In genomic region chr2:197285361-197285760, GRCh38 we compare ENCODE assay signal across 15 cellular contexts. TPM values are rescaled to one million over a fixed set of nuclear protein-coding genes. Genes with fewer than 3 reads are reported as not detected.
DNase-seq lines count a peak whose midpoint lies in the region; ATAC-seq and TF ChIP-seq lines count a peak whose summit lies in the region.
"Had no signal": no experiment of that assay in that cellular context is flagged by ENCODE, and none has a peak within 500 bp of the region (broad histone marks: within the 10 kb centered on the region; RNA-seq: fewer than 3 reads in every experiment).

No MANE protein-coding gene starts in this region.

- peaks cover 89% of the 10 kb centered on the region for H3K4me1 Mint-ChIP-seq in activated T-cell treated with anti-CD3 and anti-CD28 coated beads, Interleukin-2, amount 50 U/mL, for 24 hours (ENCODE audit: low read depth)

- TF ChIP-seq CTCF in retinal pigment epithelial cell (conservative IDR thresholded peaks at IDR 0.05; ENCODE audit: low read depth, low read length) (no peak), GM20000 (IDR thresholded peaks at IDR 0.05; ENCODE audit: extremely low read depth, missing control alignments) (no peak)

- no peak overlapping the region for H3K4me3 ChIP-seq in HAP-1
- H3K4me3 ChIP-seq in retinal pigment epithelial cell (ENCODE audit: low read length), result no peak overlapping the region
- H3K4me3 ChIP-seq: right atrium auricular region had no signal

- H3K4me1 ChIP-seq in HAP-1, result peaks cover 8% of the 10 kb centered on the region; the same call in 1 of the 2 replicates

- H3K27me3 ChIP-seq in HAP-1 (ENCODE audit: low read depth), result no peaks in the 10 kb centered on the region
- H3K27me3 ChIP-seq: right atrium auricular region had no signal

- H3K36me3 Mint-ChIP-seq in activated T-cell treated with anti-CD3 and anti-CD28 coated beads, Interleukin-2, amount 50 U/mL, for 24 hours (ENCODE audit: low read depth), result peaks cover 36% of the 10 kb centered on the region
- H3K36me3 Mint-ChIP-seq in activated naive CD4-positive, alpha-beta T cell treated with anti-CD3 and anti-CD28 coated beads, Interleukin-2, amount 50 U/mL, for 72 hours, result peaks cover 0 to 29% of the 10 kb centered on the region in 2 donors

- no peak for ATAC-seq in activated naive CD4-positive, alpha-beta T cell treated with anti-CD3 and anti-CD28 coated beads, Interleukin-2, amount 50 U/mL, for 72 hours
- ATAC-seq in HG02840 (IDR thresholded peaks at IDR 0.05; ENCODE audit: low FRiP score, unreplicated experiment), result no peak

- peak overlapping the region; percentile 98 for H3K27ac Mint-ChIP-seq in activated T-cell treated with anti-CD3 and anti-CD28 coated beads, Interleukin-2, amount 50 U/mL, for 24 hours
- H3K27ac Mint-ChIP-seq in activated naive CD4-positive, alpha-beta T cell treated with anti-CD3 and anti-CD28 coated beads, Interleukin-2, amount 50 U/mL, for 72 hours, result peak overlapping the region; percentile 78 to 92

- no peaks in the 10 kb centered on the region for H3K36me3 ChIP-seq in HAP-1 (replicated peaks)
- H3K36me3 ChIP-seq: right atrium auricular region had no signal

- no peaks in the 10 kb centered on the region for H3K9me3 ChIP-seq in HAP-1
- H3K9me3 ChIP-seq: right atrium auricular region had no signal

- in situ Hi-C loops in HAP-1 (cut with MboI; ENCODE audit: low sequenced_read_pairs), result no loop called here

- DNase-seq in activated T-cell treated with anti-CD3 and anti-CD28 coated beads, Interleukin-2, amount 50 U/mL, for 24 hours, result no peak
- no peak for DNase-seq in activated T-cell treated with anti-CD3 and anti-CD28 coated beads, Interleukin-2, amount 50 U/mL, for 48 hours
- DNase-seq in HAP-1 (ENCODE audit: low spot score in 2 of 2) (peak; percentile 18 to 70), retinal pigment epithelial cell (ENCODE audit: low read depth) (peak; percentile 12), GM20000 (ENCODE audit: low spot score) (no peak), NCI-H2171 treated with DMSO at 0.1 percent for 48 hours (lab: John Stamatoyannopoulos, UW) (no peak)
- no peak for DNase-seq in activated naive CD4-positive, alpha-beta T cell treated with anti-CD3 and anti-CD28 coated beads, Interleukin-2, amount 50 U/mL, for 72 hours (ENCODE audit: low spot score in 2 of 2)
- DNase-seq: aorta, foreskin fibroblast, GF-D8, NCI-H187 treated with DMSO at 0.1 percent for 48 hours, NCI-H510A, occipital lobe had no signal

- H3K4me3 Mint-ChIP-seq in activated T-cell treated with anti-CD3 and anti-CD28 coated beads, Interleukin-2, amount 50 U/mL, for 24 hours, result no peak overlapping the region

- no peaks in the 10 kb centered on the region for H3K27me3 Mint-ChIP-seq in activated T-cell treated with anti-CD3 and anti-CD28 coated beads, Interleukin-2, amount 50 U/mL, for 24 hours

- peaks cover 2% of the 10 kb centered on the region for H3K9me3 Mint-ChIP-seq in activated T-cell treated with anti-CD3 and anti-CD28 coated beads, Interleukin-2, amount 50 U/mL, for 24 hours
- H3K9me3 Mint-ChIP-seq in activated naive CD4-positive, alpha-beta T cell treated with anti-CD3 and anti-CD28 coated beads, Interleukin-2, amount 50 U/mL, for 72 hours, result no peaks in the 10 kb centered on the region

RNA-seq across cellular contexts. Expression of gene ANKRD44, which starts 25.2 kb away (rescaled TPM):
- total RNA-seq in activated naive CD4-positive, alpha-beta T cell treated with anti-CD3 and anti-CD28 coated beads, Interleukin-2, amount 50 U/mL, for 72 hours, result 100 to 1,000 TPM; 103 to 130 TPM

Comparison
In these comparisons a context has a peak if more than half of its experiments do, and no peak if none do; other contexts are left out.
1. DNase-seq: peak in HAP-1 (2 of 2) and retinal pigment epithelial cell (single experiment); none in activated T-cell treated with anti-CD3 and anti-CD28 coated beads, Interleukin-2, amount 50 U/mL, for 24 hours (single experiment), activated T-cell treated with anti-CD3 and anti-CD28 coated beads, Interleukin-2, amount 50 U/mL, for 48 hours (0 of 2), activated naive CD4-positive, alpha-beta T cell treated with anti-CD3 and anti-CD28 coated beads, Interleukin-2, amount 50 U/mL, for 72 hours (0 of 2), GM20000 (single experiment) and NCI-H2171 treated with DMSO at 0.1 percent for 48 hours (single experiment).